Comparison of ENCODE assay signal across 17 cellular contexts in the genomic region with DNA sequence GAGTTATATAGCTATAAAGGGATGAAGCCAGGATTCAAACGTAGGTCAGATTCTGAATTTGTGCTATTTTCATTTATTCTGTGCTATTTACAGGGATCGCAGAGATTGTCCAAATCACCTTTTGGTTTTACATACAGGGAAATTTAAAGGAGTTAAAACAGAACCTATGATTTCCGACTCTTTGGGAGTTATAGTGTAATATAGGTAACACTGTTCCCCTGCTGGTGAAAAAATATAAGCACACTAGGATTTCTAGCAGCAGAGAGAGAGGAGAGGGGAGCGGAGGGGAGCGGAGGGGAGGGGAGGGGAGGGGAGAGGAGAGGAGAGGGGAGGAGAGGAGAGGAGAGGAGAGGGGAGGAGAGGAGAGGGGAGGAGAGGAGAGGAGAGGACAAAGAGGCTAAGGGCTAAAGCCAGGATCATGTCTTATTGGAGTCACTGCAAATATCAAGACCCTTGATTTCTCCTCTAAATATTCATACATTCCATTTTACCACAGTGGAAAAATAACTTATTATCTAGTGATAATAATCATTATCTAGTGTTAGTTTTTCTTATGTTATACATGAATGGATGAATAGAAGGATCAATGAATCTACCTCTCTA. TPM values are rescaled to one million over a fixed set of nuclear protein-coding genes. Genes with fewer than 3 reads are reported as not detected.
"Had no signal": no experiment of that assay in that cellular context is flagged by ENCODE, and none has a peak within 500 bp of the region (broad histone marks: within the 10 kb centered on the region; RNA-seq: fewer than 3 reads in every experiment).

No MANE protein-coding gene starts in this region.

- H3K27me3 ChIP-seq: dorsolateral prefrontal cortex had no signal

- H3K27ac Mint-ChIP-seq: activated naive CD4-positive, alpha-beta T cell treated with anti-CD3 and anti-CD28 coated beads for 36 hours; activated T-helper 2 cell treated with anti-CD3 and anti-CD28 coated beads, Interferon-gamma antibody, Interleukin-2, Interleukin-4, amounts not matched to agents 10 μg/mL and 5 μg/mL and 100 μg/mL, durations not matched to agents 14 hours and 24 hours and 36 hours; brain; nephron; stimulated activated naive CD8-positive, alpha-beta T cell treated with anti-CD3 and anti-CD28 coated beads, Interleukin-15, amount 100 ng/mL, for 72 hours; T-helper 1 cell treated with Interleukin-12 subunit alpha and Interleukin-12 subunit beta and Interleukin-4 antibody, amounts not matched to agents 30 μg/mL and 1 μg/mL, for 36 hours had no signal

- H3K27ac ChIP-seq: dorsolateral prefrontal cortex, epithelial cell of prostate, lower lobe of right lung had no signal

- H3K36me3 Mint-ChIP-seq: brain had no signal

- H3K4me3 ChIP-seq: dorsolateral prefrontal cortex, lower lobe of right lung had no signal

- ATAC-seq: lower lobe of right lung; stimulated activated naive CD8-positive, alpha-beta T cell treated with anti-CD3 and anti-CD28 coated beads, Interleukin-15, amount 100 ng/mL, for 72 hours had no signal

- H3K4me1 ChIP-seq: lower lobe of right lung had no signal

- H3K27me3 Mint-ChIP-seq: brain; stimulated activated naive CD8-positive, alpha-beta T cell treated with anti-CD3 and anti-CD28 coated beads, Interleukin-15, amount 100 ng/mL, for 72 hours had no signal

- H3K4me1 Mint-ChIP-seq: brain; stimulated activated naive CD8-positive, alpha-beta T cell treated with anti-CD3 and anti-CD28 coated beads, Interleukin-15, amount 100 ng/mL, for 72 hours had no signal

- H3K4me3 Mint-ChIP-seq: activated naive CD4-positive, alpha-beta T cell treated with anti-CD3 and anti-CD28 coated beads for 36 hours; brain; nephron; stimulated activated naive CD8-positive, alpha-beta T cell treated with anti-CD3 and anti-CD28 coated beads, Interleukin-15, amount 100 ng/mL, for 72 hours; T-helper 1 cell treated with Interleukin-12 subunit alpha and Interleukin-12 subunit beta and Interleukin-4 antibody, amounts not matched to agents 30 μg/mL and 1 μg/mL, for 36 hours had no signal

- H3K9me3 ChIP-seq: lower lobe of right lung had no signal

- DNase-seq: activated CD4-positive, alpha-beta T cell treated with anti-CD3 and anti-CD28 coated beads for 1 hour; activated CD4-positive, alpha-beta T cell treated with anti-CD3 and anti-CD28 coated beads, Interleukin-2, amount 50 U/mL, for 4 hours; activated naive CD4-positive, alpha-beta T cell treated with anti-CD3 and anti-CD28 coated beads for 36 hours; anterior cingulate cortex; caudate nucleus; dorsolateral prefrontal cortex; foreskin fibroblast; hippocampal formation; lower lobe of right lung; stimulated activated CD4-positive, alpha-beta T cell treated with anti-CD3 and anti-CD28 coated beads, Interleukin-2, amount 100 ng/mL, for 48 hours; stimulated activated naive CD8-positive, alpha-beta T cell treated with anti-CD3 and anti-CD28 coated beads, Interleukin-15, amount 100 ng/mL, for 72 hours had no signal

- H3K9me3 Mint-ChIP-seq: activated naive CD4-positive, alpha-beta T cell treated with anti-CD3 and anti-CD28 coated beads for 36 hours; activated T-helper 2 cell treated with anti-CD3 and anti-CD28 coated beads, Interferon-gamma antibody, Interleukin-2, Interleukin-4, amounts not matched to agents 10 μg/mL and 5 μg/mL and 100 μg/mL, durations not matched to agents 14 hours and 24 hours and 36 hours; brain; stimulated activated naive CD8-positive, alpha-beta T cell treated with anti-CD3 and anti-CD28 coated beads, Interleukin-15, amount 100 ng/mL, for 72 hours; T-helper 1 cell treated with Interleukin-12 subunit alpha and Interleukin-12 subunit beta and Interleukin-4 antibody, amounts not matched to agents 30 μg/mL and 1 μg/mL, for 36 hours had no signal

- H3K36me3 ChIP-seq: lower lobe of right lung had no signal

RNA-seq across cellular contexts. Expression of gene KCNH5, which starts 46.2 kb away (rescaled TPM):
- total RNA-seq: activated naive CD4-positive, alpha-beta T cell treated with anti-CD3 and anti-CD28 coated beads for 36 hours; activated T-helper 2 cell treated with anti-CD3 and anti-CD28 coated beads, Interferon-gamma antibody, Interleukin-2, Interleukin-4, amounts not matched to agents 10 μg/mL and 5 μg/mL and 100 μg/mL, durations not matched to agents 14 hours and 24 hours and 36 hours; lower lobe of right lung; posterior vena cava had no signal
